22 cellular contexts compared by ENCODE assay signal in genomic region chr3:52208556-52208955, GRCh38. TPM values are rescaled to one million over a fixed set of nuclear protein-coding genes. Genes with fewer than 3 reads are reported as not detected.
DNase-seq lines count a peak whose midpoint lies in the region; ATAC-seq, FAIRE-seq and TF ChIP-seq lines count a peak whose summit lies in the region.
"Had no signal": no experiment of that assay in that cellular context is flagged by ENCODE, and none has a peak within 500 bp of the region (broad histone marks: within the 10 kb centered on the region; RNA-seq: fewer than 3 reads in every experiment).

No MANE protein-coding gene starts in this region.

- H3K27ac Mint-ChIP-seq in activated CD4-positive, alpha-beta T cell treated with anti-CD3 and anti-CD28 coated beads, Interleukin-2, amount 10 ng/mL, durations not matched to agents 24 days and 14 days, result peak overlapping the region; percentile 66
- H3K27ac Mint-ChIP-seq in endothelial cell (ENCODE audit: unreplicated experiment), result peak overlapping the region; percentile 41
- H3K27ac Mint-ChIP-seq: CD4-positive, alpha-beta T cell had no signal

- H3K9me3 Mint-ChIP-seq in activated CD4-positive, alpha-beta T cell treated with anti-CD3 and anti-CD28 coated beads, Interleukin-2, amount 10 ng/mL, durations not matched to agents 24 days and 14 days, result no peaks in the 10 kb centered on the region
- H3K9me3 Mint-ChIP-seq in endothelial cell (ENCODE audit: unreplicated experiment), result no peaks in the 10 kb centered on the region
- H3K9me3 Mint-ChIP-seq: CD4-positive, alpha-beta T cell had no signal

- H3K4me2 ChIP-seq in PC-3 (ENCODE audit: low read length) (no peak overlapping the region), neuronal stem cell (ENCODE audit: insufficient read depth, low read length, poor library complexity, severe bottlenecking) (no peak overlapping the region)
- H3K4me2 ChIP-seq: A549 had no signal

- POLR2A ChIA-PET in PC-3 (lab: Charles Lee; ENCODE audit: unreplicated experiment), result no interaction called here

- peaks cover 2% of the 10 kb centered on the region for H3K79me1 ChIP-seq in neuronal stem cell (ENCODE audit: low read depth, low read length)

- no peaks in the 10 kb centered on the region for H3K9me3 ChIP-seq in PC-3 (ENCODE audit: low read length)
- peaks cover 0 to 2% of the 10 kb centered on the region in 2 donors for H3K9me3 ChIP-seq in neuronal stem cell (replicated peaks in 1 of 2; ENCODE audit: control insufficient read depth in 2 of 2, insufficient read depth in 1 of 2, low read depth in 1 of 2, low read length in 2 of 2)
- H3K9me3 ChIP-seq: A549, HAP-1 had no signal

- H3K4me1 ChIP-seq in PC-3 (ENCODE audit: insufficient read depth, low read length) (peaks cover 43% of the 10 kb centered on the region), neuronal stem cell (ENCODE audit: control insufficient read depth in 2 of 2, insufficient read depth in 1 of 2, low read depth in 1 of 2, low read length in 2 of 2) (no peaks in the 10 kb centered on the region)
- H3K4me1 ChIP-seq: HAP-1 had no signal

- H3K4ac ChIP-seq in neuronal stem cell (ENCODE audit: low read length), result no peak overlapping the region

- H3K4me3 Mint-ChIP-seq in activated CD4-positive, alpha-beta T cell treated with anti-CD3 and anti-CD28 coated beads, Interleukin-2, amount 10 ng/mL, durations not matched to agents 24 days and 14 days, result no peak overlapping the region
- H3K4me3 Mint-ChIP-seq in endothelial cell (ENCODE audit: unreplicated experiment), result no peak overlapping the region
- H3K4me3 Mint-ChIP-seq: CD4-positive, alpha-beta T cell had no signal

- no peaks in the 10 kb centered on the region for H4K20me1 ChIP-seq in PC-3 (ENCODE audit: low read length)

- H3K4me3 ChIP-seq in PC-3 (ENCODE audit: low read length) (no peak overlapping the region), neuronal stem cell (ENCODE audit: low read length in 2 of 2) (no peak overlapping the region)
- H3K4me3 ChIP-seq: A549, GM23248, HAP-1 had no signal

- no peak overlapping the region for H3K18ac ChIP-seq in neuronal stem cell (ENCODE audit: low read length)

- H2AFZ ChIP-seq in PC-3 (ENCODE audit: low read length) (no peak overlapping the region), neuronal stem cell (ENCODE audit: low read length) (no peak overlapping the region)
- H2AFZ ChIP-seq: GM23248 had no signal

- H3K9ac ChIP-seq in PC-3 (ENCODE audit: low read length), result no peak overlapping the region
- no peak overlapping the region for H3K9ac ChIP-seq in neuronal stem cell (ENCODE audit: low read depth, low read length, poor library complexity)
- H3K9ac ChIP-seq: GM23248 had no signal

- H2AK5ac ChIP-seq in neuronal stem cell (ENCODE audit: low read depth, low read length), result no peak overlapping the region

- no peaks in the 10 kb centered on the region for H3K9me2 ChIP-seq in PC-3 (replicated peaks; ENCODE audit: low read length)

- peak overlapping the region; percentile 27 for H3K23ac ChIP-seq in neuronal stem cell (ENCODE audit: low read depth, low read length, poor library complexity)

- H3K36me3 ChIP-seq in PC-3 (ENCODE audit: low read depth, low read length) (peaks cover 88% of the 10 kb centered on the region), neuronal stem cell (replicated peaks in 1 of 2; ENCODE audit: control insufficient read depth in 2 of 2, insufficient read depth in 2 of 2, low read length in 2 of 2) (peaks cover 69 to 97% of the 10 kb centered on the region in 2 donors)

- DNase-seq in activated CD4-positive, alpha-beta T cell treated with anti-CD3 and anti-CD28 coated beads, Interleukin-2, amount 10 ng/mL, durations not matched to agents 24 days and 14 days, result no peak
- DNase-seq in activated CD4-positive, alpha-beta T cell treated with anti-CD3 and anti-CD28 coated beads for 48 hours, result no peak
- no peak for DNase-seq in PC-3
- no peak for DNase-seq in endothelial cell (ENCODE audit: low spot score)
- DNase-seq in neuronal stem cell (ENCODE audit: low spot score), result no peak
- no peak for DNase-seq in SW480 (ENCODE audit: low spot score)
- no peak for DNase-seq in NCI-H82 treated with DMSO at 0.1 percent for 48 hours (lab: John Stamatoyannopoulos, UW; ENCODE audit: unreplicated experiment)
- no peak for DNase-seq in GM12892 (ENCODE audit: insufficient read length)
- DNase-seq: AML-193; Calu3; CD4-positive, alpha-beta T cell; DMS79 treated with DMSO at 0.1 percent for 48 hours; GF-D8; GM23248; IMR-90 had no signal

- no peak overlapping the region for H4K91ac ChIP-seq in neuronal stem cell (ENCODE audit: low read depth, low read length, poor library complexity)

- TF ChIP-seq CTCF in PC-3 (conservative IDR thresholded peaks at IDR 0.05; ENCODE audit: low read depth, low read length) (no peak), endothelial cell (IDR thresholded peaks at IDR 0.05; ENCODE audit: unreplicated experiment) (no peak)

- no peak for FAIRE-seq in GM12892 (lab: Jason Lieb, UNC)
- FAIRE-seq: A549, GM19239 had no signal

- intact Hi-C loops in activated CD4-positive, alpha-beta T cell treated with anti-CD3 and anti-CD28 coated beads, Interleukin-2, amount 10 ng/mL, durations not matched to agents 24 days and 14 days (cut with micrococcal nuclease), result no loop called here
- intact Hi-C loops in PC-3 (cut with micrococcal nuclease), result no loop called here

- H3K36me3 Mint-ChIP-seq in activated CD4-positive, alpha-beta T cell treated with anti-CD3 and anti-CD28 coated beads, Interleukin-2, amount 10 ng/mL, durations not matched to agents 24 days and 14 days (ENCODE audit: low read depth), result peaks cover 77% of the 10 kb centered on the region
- H3K36me3 Mint-ChIP-seq in endothelial cell (ENCODE audit: low read depth, unreplicated experiment), result peaks cover 45% of the 10 kb centered on the region

- H3K14ac ChIP-seq in neuronal stem cell (ENCODE audit: low read length), result no peak overlapping the region

- no peak overlapping the region for H4K8ac ChIP-seq in neuronal stem cell (ENCODE audit: low read depth, low read length)

- H3K27me3 ChIP-seq in PC-3 (ENCODE audit: low read length) (no peaks in the 10 kb centered on the region), neuronal stem cell (ENCODE audit: control insufficient read depth in 3 of 3, insufficient read depth in 3 of 3, low read depth in 1 of 3, low read length in 3 of 3) (no peaks in the 10 kb centered on the region)

- no peaks in the 10 kb centered on the region for H3K27me3 Mint-ChIP-seq in activated CD4-positive, alpha-beta T cell treated with anti-CD3 and anti-CD28 coated beads, Interleukin-2, amount 10 ng/mL, durations not matched to agents 24 days and 14 days
- H3K27me3 Mint-ChIP-seq in endothelial cell (ENCODE audit: unreplicated experiment), result no peaks in the 10 kb centered on the region
- H3K27me3 Mint-ChIP-seq: CD4-positive, alpha-beta T cell had no signal

- TF ChIP-seq POLR2A in GM12892 (IDR thresholded peaks at IDR 0.05; ENCODE audit: low read depth, low read length), result no peak

- H2BK120ac ChIP-seq in neuronal stem cell (ENCODE audit: low read depth, low read length), result no peak overlapping the region

- no peak overlapping the region for H2BK12ac ChIP-seq in neuronal stem cell (ENCODE audit: low read length)

- H2BK5ac ChIP-seq in neuronal stem cell (ENCODE audit: low read length), result no peak overlapping the region

- no peak overlapping the region for H2BK15ac ChIP-seq in neuronal stem cell (ENCODE audit: low read length)

- CTCF ChIA-PET in PC-3 (lab: Charles Lee), result no interaction called here

- peaks cover 5% of the 10 kb centered on the region for H3F3A ChIP-seq in PC-3 (ENCODE audit: low read length, unreplicated experiment)

- no CpG with 5 or more reads among the region's 4 CpGs for WGBS in neuronal stem cell (ENCODE audit: extremely low coverage in 2 of 2, insufficient read length in 2 of 2, insufficient replicate concordance in 1 of 2), 2 donors

- no peak overlapping the region for H3K27ac ChIP-seq in PC-3 (ENCODE audit: low read length)
- H3K27ac ChIP-seq in neuronal stem cell (replicated peaks; ENCODE audit: low read length), result no peak overlapping the region
- H3K27ac ChIP-seq: 22Rv1, A549, C4-2B, GM23248 had no signal

- 0 out of 2 replicates have a peak, but pooled peaks cover 13% of the 10 kb centered on the region for H3K79me2 ChIP-seq in PC-3 (ENCODE audit: low read length)

- H3K4me1 Mint-ChIP-seq in activated CD4-positive, alpha-beta T cell treated with anti-CD3 and anti-CD28 coated beads, Interleukin-2, amount 10 ng/mL, durations not matched to agents 24 days and 14 days, result peaks cover 15% of the 10 kb centered on the region
- no peaks in the 10 kb centered on the region for H3K4me1 Mint-ChIP-seq in endothelial cell (ENCODE audit: unreplicated experiment)

- BruUV-seq in PC-3 (replicated peaks; lab: Mats Ljungman, UMichigan), result TSS peak; percentile 1

- no peak for ATAC-seq in PC-3
- ATAC-seq: A549 had no signal

RNA-seq across cellular contexts. Expression of gene ALAS1, which starts 10.6 kb away (rescaled TPM):
- 115 and 118 TPM in 2 replicates for total RNA-seq in activated CD4-positive, alpha-beta T cell treated with anti-CD3 and anti-CD28 coated beads, Interleukin-2, amount 10 ng/mL, durations not matched to agents 24 days and 14 days
- total RNA-seq in PC-3 (2014; rRNA removed) (63.5 and 69.5 TPM in 2 replicates), endothelial cell (ENCODE audit: unreplicated experiment) (59.1 TPM)
- 37.3 TPM for polyA plus RNA-seq in neuronal stem cell (2013, experiment 1 of 2)
- 36.5 TPM for polyA plus RNA-seq in neuronal stem cell (2013, experiment 2 of 2)
- 58.3 TPM for polyA plus RNA-seq in GM12892 (2012; ENCODE audit: missing spikeins)

RNA-seq across cellular contexts. Expression of gene TLR9, which starts 16.9 kb away (rescaled TPM):
- 0.17 and 0.42 TPM in 2 replicates for total RNA-seq in activated CD4-positive, alpha-beta T cell treated with anti-CD3 and anti-CD28 coated beads, Interleukin-2, amount 10 ng/mL, durations not matched to agents 24 days and 14 days
- total RNA-seq in PC-3 (2014; rRNA removed), result not detected in 2 replicates
- total RNA-seq in endothelial cell (ENCODE audit: unreplicated experiment), result not detected
- polyA plus RNA-seq in neuronal stem cell (2013, experiment 1 of 2), result 0.04 TPM
- 0.10 TPM for polyA plus RNA-seq in neuronal stem cell (2013, experiment 2 of 2)
- 0.30 TPM for polyA plus RNA-seq in GM12892 (2012; ENCODE audit: missing spikeins)
- total RNA-seq: GM23248, H4, HT1080, IMR-90 had no signal
- polyA plus RNA-seq: GM23248, IMR-90 had no signal

RNA-seq across cellular contexts. Expression of gene TWF2, which starts 30.4 kb away (rescaled TPM):
- 80.3 and 87.0 TPM in 2 replicates for total RNA-seq in activated CD4-positive, alpha-beta T cell treated with anti-CD3 and anti-CD28 coated beads, Interleukin-2, amount 10 ng/mL, durations not matched to agents 24 days and 14 days
- 147 and 166 TPM in 2 replicates for total RNA-seq in PC-3 (2014; rRNA removed)
- total RNA-seq in endothelial cell (ENCODE audit: unreplicated experiment), result 85.3 TPM
- 21.7 TPM for polyA plus RNA-seq in neuronal stem cell (2013, experiment 1 of 2)
- polyA plus RNA-seq in neuronal stem cell (2013, experiment 2 of 2), result 20.9 TPM
- polyA plus RNA-seq in GM12892 (2012; ENCODE audit: missing spikeins), result 26.4 TPM

RNA-seq across cellular contexts. Expression of gene PPM1M, which starts 37.0 kb away (rescaled TPM):
- 48.3 and 49.2 TPM in 2 replicates for total RNA-seq in activated CD4-positive, alpha-beta T cell treated with anti-CD3 and anti-CD28 coated beads, Interleukin-2, amount 10 ng/mL, durations not matched to agents 24 days and 14 days
- total RNA-seq in PC-3 (2014; rRNA removed) (8.5 and 12.4 TPM in 2 replicates), endothelial cell (ENCODE audit: unreplicated experiment) (15.0 TPM)
- 3.5 TPM for polyA plus RNA-seq in neuronal stem cell (2013, experiment 1 of 2)
- polyA plus RNA-seq in neuronal stem cell (2013, experiment 2 of 2), result 3.7 TPM
- polyA plus RNA-seq in GM12892 (2012; ENCODE audit: missing spikeins), result 24.1 TPM

RNA-seq across cellular contexts. Expression of gene POC1A, which starts 54.3 kb away (rescaled TPM):
- 23.2 and 24.1 TPM in 2 replicates for total RNA-seq in activated CD4-positive, alpha-beta T cell treated with anti-CD3 and anti-CD28 coated beads, Interleukin-2, amount 10 ng/mL, durations not matched to agents 24 days and 14 days
- total RNA-seq in PC-3 (2014; rRNA removed), result 41.5 and 43.0 TPM in 2 replicates
- total RNA-seq in endothelial cell (ENCODE audit: unreplicated experiment), result 7.5 TPM
- 18.0 TPM for polyA plus RNA-seq in neuronal stem cell (2013, experiment 1 of 2)
- polyA plus RNA-seq in neuronal stem cell (2013, experiment 2 of 2), result 17.8 TPM
- 9.9 TPM for polyA plus RNA-seq in GM12892 (2012; ENCODE audit: missing spikeins)
